In the genomic region with DNA sequence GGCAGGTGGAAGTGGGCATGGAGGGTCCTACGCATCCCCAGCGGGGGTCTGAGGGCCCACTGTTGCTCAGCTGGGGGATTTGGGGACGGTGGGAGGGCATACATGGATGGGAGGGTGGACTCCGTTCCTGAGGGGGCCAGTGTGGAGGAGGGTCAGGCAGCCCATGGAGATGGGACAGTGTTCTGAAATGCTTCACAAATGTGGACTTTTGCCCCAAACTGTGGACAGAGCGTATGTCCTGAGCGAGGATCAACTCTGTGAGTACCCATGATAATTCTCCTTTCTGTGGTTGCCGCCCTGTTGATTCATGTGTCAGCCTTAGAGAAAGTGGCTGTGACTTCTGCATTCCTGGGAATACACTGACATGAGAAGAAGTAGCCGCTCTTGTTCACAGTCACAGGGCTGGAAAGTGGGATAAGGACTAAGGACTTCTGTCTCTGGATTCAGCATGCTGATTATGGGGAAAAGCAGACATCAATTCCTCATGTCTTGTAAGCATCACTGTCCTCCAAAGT, we compare ENCODE assay signal across 8 cellular contexts. TPM values are rescaled to one million over a fixed set of nuclear protein-coding genes. Genes with fewer than 3 reads are reported as not detected.
A peak's percentile ranks its signal among the peaks of the same experiment; 100 is the strongest.
DNase-seq lines count a peak whose midpoint lies in the region; ATAC-seq and TF ChIP-seq lines count a peak whose summit lies in the region.

No MANE protein-coding gene starts in this region.

- ATAC-seq in T-helper 17 cell (no peak), gastrocnemius medialis (peak; percentile 10 to 15)

- H3K4me3 ChIP-seq in fibroblast of villous mesenchyme (ENCODE audit: low read depth, low read length): peak overlapping the region; percentile 43
- peak overlapping the region in 2 of 4 donors; percentile 15 to 33 for H3K4me3 ChIP-seq in gastrocnemius medialis

- H3K9me3 ChIP-seq in T-helper 17 cell (ENCODE audit: control insufficient read depth, low read length, poor library complexity, severe bottlenecking) (no peaks in the 10 kb centered on the region), gastrocnemius medialis (no peaks in the 10 kb centered on the region)

- H3K4me1 ChIP-seq in gastrocnemius medialis: peaks cover 69 to 76% of the 10 kb centered on the region in 2 donors

- TF ChIP-seq POLR2A in gastrocnemius medialis (IDR thresholded peaks at IDR 0.05): no peak

- DNase-seq in EH (ENCODE audit: low read depth) (peak; percentile 44), T-helper 17 cell (no peak), fibroblast of villous mesenchyme (ENCODE audit: low read depth) (no peak), gastrocnemius medialis (no peak), AML-193 (lab: John Stamatoyannopoulos, UW) (no peak), type B pancreatic cell (ENCODE audit: extremely low spot score, unreplicated experiment) (no peak), NCI-H774 (lab: John Stamatoyannopoulos, UW) (no peak), iPS-NIHi11 (ENCODE audit: low spot score) (no peak)

- H3K4me1 Mint-ChIP-seq in T-helper 17 cell: peaks cover 45% of the 10 kb centered on the region
- H3K4me1 Mint-ChIP-seq in type B pancreatic cell (ENCODE audit: unreplicated experiment): peaks cover 32% of the 10 kb centered on the region

- intact Hi-C loops in gastrocnemius medialis (cut with DNase I; ENCODE audit: low total_unique reads): no loop called here

- no peaks in the 10 kb centered on the region for H3K9me3 Mint-ChIP-seq in type B pancreatic cell

- H3K27ac Mint-ChIP-seq in T-helper 17 cell (no peak overlapping the region), type B pancreatic cell (no peak overlapping the region)

- peak overlapping the region; percentile 53 to 80 (median 69) for H3K27ac ChIP-seq in gastrocnemius medialis

- no peaks in the 10 kb centered on the region for H3K27me3 ChIP-seq in gastrocnemius medialis

- no peaks in the 10 kb centered on the region for H3K27me3 Mint-ChIP-seq in T-helper 17 cell
- H3K27me3 Mint-ChIP-seq in type B pancreatic cell: no peaks in the 10 kb centered on the region

- H3K4me3 Mint-ChIP-seq in T-helper 17 cell: peak overlapping the region; percentile 92
- H3K4me3 Mint-ChIP-seq in type B pancreatic cell: no peak overlapping the region

- H3K36me3 ChIP-seq in gastrocnemius medialis: no peaks in the 10 kb centered on the region

- TF ChIP-seq CTCF in fibroblast of villous mesenchyme (IDR thresholded peaks at IDR 0.05; ENCODE audit: insufficient read depth, low read depth, low read length) (no peak), gastrocnemius medialis (IDR thresholded peaks at IDR 0.05 in 4 of 5, conservative IDR thresholded peaks at IDR 0.05 in 1 of 5) (no peak), type B pancreatic cell (conservative IDR thresholded peaks at IDR 0.05) (no peak)

- no peaks in the 10 kb centered on the region for H3K36me3 Mint-ChIP-seq in T-helper 17 cell (ENCODE audit: low read depth)
- peaks cover 15% of the 10 kb centered on the region for H3K36me3 Mint-ChIP-seq in type B pancreatic cell

- in situ Hi-C loops in gastrocnemius medialis (cut with MboI; ENCODE audit: low sequenced_read_pairs in 4 of 4): no loop called here

RNA-seq across cellular contexts. Expression of a gene that starts 33.4 kb away (rescaled TPM):
- total RNA-seq in T-helper 17 cell: 10 to 100 TPM; 79.8 to 82.9 TPM
- total RNA-seq in fibroblast of villous mesenchyme: 30.3 and 67.8 TPM in 2 replicates
- total RNA-seq in gastrocnemius medialis: 10 to 100 TPM; 15.9 to 61.7 (median 26.3) TPM
- total RNA-seq in type B pancreatic cell (ENCODE audit: low replicate concordance): 52.0 and 59.0 TPM in 2 replicates
